ENCODE assay signal across 22 cellular contexts in genomic region chr6:145267076-145267867, GRCh38.
A peak's percentile ranks its signal among the peaks of the same experiment; 100 is the strongest.
DNase-seq lines count a peak whose midpoint lies in the region; ATAC-seq, FAIRE-seq and TF ChIP-seq lines count a peak whose summit lies in the region.
"Had no signal": no experiment of that assay in that cellular context is flagged by ENCODE, and none has a peak within 500 bp of the region (broad histone marks: within the 10 kb centered on the region; RNA-seq: fewer than 3 reads in every experiment).

No MANE protein-coding gene starts in this region.

- H3K9me2 ChIP-seq in GM23338 (ENCODE audit: insufficient read depth), result no peaks in the 10 kb centered on the region

- H3K27me3 Mint-ChIP-seq in GM23338 (ENCODE audit: insufficient read depth, low read depth, poor library complexity), result no peaks in the 10 kb centered on the region
- no peaks in the 10 kb centered on the region for H3K27me3 Mint-ChIP-seq in stimulated activated memory B cell treated with anti-CD40 and anti-IgM and Interleukin-4, amounts not matched to agents 10 μg/mL and 1 μg/mL and 100 μg/mL, for 72 hours

- no peak overlapping the region for H3K27ac Mint-ChIP-seq in GM23338
- no peak overlapping the region for H3K27ac Mint-ChIP-seq in stimulated activated memory B cell treated with anti-CD40 and anti-IgM and Interleukin-4, amounts not matched to agents 10 μg/mL and 1 μg/mL and 100 μg/mL, for 72 hours
- H3K27ac Mint-ChIP-seq: naive B cell; T-helper 1 cell treated with Interleukin-12 subunit alpha and Interleukin-12 subunit beta and Interleukin-4 antibody, amounts not matched to agents 30 μg/mL and 1 μg/mL, for 36 hours had no signal

- H3K9me3 Mint-ChIP-seq in GM23338, result no peaks in the 10 kb centered on the region
- H3K9me3 Mint-ChIP-seq in stimulated activated memory B cell treated with anti-CD40 and anti-IgM and Interleukin-4, amounts not matched to agents 10 μg/mL and 1 μg/mL and 100 μg/mL, for 72 hours, result no peaks in the 10 kb centered on the region
- H3K9me3 Mint-ChIP-seq: naive B cell; T-helper 1 cell treated with Interleukin-12 subunit alpha and Interleukin-12 subunit beta and Interleukin-4 antibody, amounts not matched to agents 30 μg/mL and 1 μg/mL, for 36 hours had no signal

- ATAC-seq in GM23338, result peak; percentile 59; the same call in 2 of the 3 replicates
- ATAC-seq in stimulated activated memory B cell treated with anti-CD40 and anti-IgM and Interleukin-4, amounts not matched to agents 10 μg/mL and 1 μg/mL and 100 μg/mL, for 72 hours, result peak; percentile 29

- H3K4me1 ChIP-seq in GM23338 (ENCODE audit: insufficient read depth), result no peaks in the 10 kb centered on the region; the same call in 1 of the 2 replicates
- H3K4me1 ChIP-seq: tibial nerve had no signal

- H3K36me3 ChIP-seq in GM23338 (ENCODE audit: insufficient read depth), result no peaks in the 10 kb centered on the region
- H3K36me3 ChIP-seq: tibial nerve had no signal

- no peaks in the 10 kb centered on the region for H3F3A ChIP-seq in GM23338 (replicated peaks; ENCODE audit: low read depth)

- H3K79me2 ChIP-seq in GM23338 (replicated peaks; ENCODE audit: insufficient read depth), result no peaks in the 10 kb centered on the region

- H3K4me1 Mint-ChIP-seq in GM23338, result no peaks in the 10 kb centered on the region
- no peaks in the 10 kb centered on the region for H3K4me1 Mint-ChIP-seq in stimulated activated memory B cell treated with anti-CD40 and anti-IgM and Interleukin-4, amounts not matched to agents 10 μg/mL and 1 μg/mL and 100 μg/mL, for 72 hours
- H3K4me1 Mint-ChIP-seq: naive B cell had no signal

- H3K36me3 Mint-ChIP-seq in GM23338 (ENCODE audit: low read depth), result no peaks in the 10 kb centered on the region
- H3K36me3 Mint-ChIP-seq in stimulated activated memory B cell treated with anti-CD40 and anti-IgM and Interleukin-4, amounts not matched to agents 10 μg/mL and 1 μg/mL and 100 μg/mL, for 72 hours, result no peaks in the 10 kb centered on the region
- H3K36me3 Mint-ChIP-seq: naive B cell had no signal

- H3K4me3 ChIP-seq in GM23338, result no peak overlapping the region
- H3K4me3 ChIP-seq: tibial nerve had no signal

- H3K4me2 ChIP-seq in GM23338, result no peak overlapping the region
- H3K4me2 ChIP-seq: KMS-11 had no signal

- H3K4me3 Mint-ChIP-seq in GM23338, result no peak overlapping the region
- no peak overlapping the region for H3K4me3 Mint-ChIP-seq in stimulated activated memory B cell treated with anti-CD40 and anti-IgM and Interleukin-4, amounts not matched to agents 10 μg/mL and 1 μg/mL and 100 μg/mL, for 72 hours
- H3K4me3 Mint-ChIP-seq: naive B cell; T-helper 1 cell treated with Interleukin-12 subunit alpha and Interleukin-12 subunit beta and Interleukin-4 antibody, amounts not matched to agents 30 μg/mL and 1 μg/mL, for 36 hours had no signal

- H3K27ac ChIP-seq in GM23338 (ENCODE audit: low read depth), result no peak overlapping the region
- H3K27ac ChIP-seq: KMS-11, tibial nerve had no signal

- H4K20me1 ChIP-seq in GM23338 (replicated peaks; ENCODE audit: insufficient read depth), result no peaks in the 10 kb centered on the region

- no peak for TF ChIP-seq CTCF in GM23338 (conservative IDR thresholded peaks at IDR 0.05; ENCODE audit: low read depth in 2 of 2)

- no peaks in the 10 kb centered on the region for H3K27me3 ChIP-seq in GM23338 (ENCODE audit: insufficient read depth)
- H3K27me3 ChIP-seq: tibial nerve had no signal

- no peak overlapping the region for H2AFZ ChIP-seq in GM23338

- FAIRE-seq in HTR-8/SVneo (lab: Jason Lieb, UNC), result no peak
- FAIRE-seq: bronchial epithelial cell, endothelial cell of umbilical vein, H54 had no signal

- DNase-seq in GM23338 (ENCODE audit: low spot score), result peak; percentile 7
- peak; percentile 71 for DNase-seq in NCI-H748 (lab: John Stamatoyannopoulos, UW; ENCODE audit: unreplicated experiment)
- peak; percentile 33 for DNase-seq in left kidney (ENCODE audit: low read depth, low spot score)
- DNase-seq in SK-N-DZ (ENCODE audit: low spot score), result no peak
- DNase-seq in HTR-8/SVneo (ENCODE audit: insufficient read length, low spot score), result no peak
- no peak for DNase-seq in stimulated activated CD4-positive, alpha-beta T cell treated with anti-CD3 and anti-CD28 coated beads, Interleukin-2, amount 100 ng/mL, for 24 hours
- DNase-seq: activated T-cell treated with anti-CD3 and anti-CD28 coated beads for 4 hours; foreskin fibroblast; hippocampal formation; mammary epithelial cell; naive B cell; NCI-H2107; NCI-H774; SIG-M5; stimulated activated naive CD4-positive, alpha-beta T cell treated with Interleukin-2 at 50 U/mL for 16 hours had no signal

TF ChIP-seq in GM23338, 12 proteins besides CTCF, POLR2A, EP300 and RAD21:
- no peak for TF ChIP-seq ZNF462 (CRISPR knock-in tag; IDR thresholded peaks at IDR 0.05)
- TF ChIP-seq EZH2phosphoT487 (IDR thresholded peaks at IDR 0.05; ENCODE audit: unreplicated experiment), result no peak
- no peak for TF ChIP-seq CREB1 (CRISPR knock-in tag; IDR thresholded peaks at IDR 0.05; ENCODE audit: low read depth)
- no peak for TF ChIP-seq ETS1 (IDR thresholded peaks at IDR 0.05)
TF ChIP-seq in GM23338: peak in this region for 0.

Comparison
In these comparisons a context has a peak if more than half of its experiments do, and no peak if none do; other contexts are left out.
1. DNase-seq: peak in GM23338 (single experiment), NCI-H748 (single experiment) and left kidney (single experiment); none in SK-N-DZ (single experiment), HTR-8/SVneo (single experiment) and stimulated activated CD4-positive, alpha-beta T cell treated with anti-CD3 and anti-CD28 coated beads, Interleukin-2, amount 100 ng/mL, for 24 hours (0 of 2).